ENCODE assay signal across 26 cellular contexts in genomic region chr10:62869958-62870357, GRCh38. TPM values are rescaled to one million over a fixed set of nuclear protein-coding genes. Genes with fewer than 3 reads are reported as not detected.
DNase-seq lines count a peak whose midpoint lies in the region; ATAC-seq, FAIRE-seq and TF ChIP-seq lines count a peak whose summit lies in the region.
"Had no signal": no experiment of that assay in that cellular context is flagged by ENCODE, and none has a peak within 500 bp of the region (broad histone marks: within the 10 kb centered on the region; RNA-seq: fewer than 3 reads in every experiment).

No MANE protein-coding gene starts in this region.

- H3K4me2 ChIP-seq in endothelial cell of umbilical vein (ENCODE audit: insufficient read depth, low read length): no peak overlapping the region
- H3K4me2 ChIP-seq: A549, BLaER1 had no signal

- intact Hi-C loops in endothelial cell of umbilical vein (cut with micrococcal nuclease): no loop called here

- H3K27me3 ChIP-seq in endothelial cell of umbilical vein (ENCODE audit: control insufficient read depth in 2 of 2, insufficient read depth in 2 of 2, low read length in 2 of 2): no peaks in the 10 kb centered on the region
- H3K27me3 ChIP-seq: BLaER1 had no signal

- no peak overlapping the region for H3K4me3 Mint-ChIP-seq in activated T-cell treated with anti-CD3 and anti-CD28 coated beads, Interleukin-2, amount 50 U/mL, for 4 hours
- H3K4me3 Mint-ChIP-seq: CD4-positive, alpha-beta memory T cell; H9 had no signal

- TF ChIP-seq CTCF in endothelial cell of umbilical vein (IDR thresholded peaks at IDR 0.05; ENCODE audit: extremely low read depth in 1 of 2, insufficient read depth in 1 of 2, low read depth in 1 of 2, low read length in 2 of 2): no peak

- H3K27ac ChIP-seq in endothelial cell of umbilical vein (ENCODE audit: insufficient read depth, low read depth, low read length): no peak overlapping the region
- H3K27ac ChIP-seq: A549, BLaER1, RWPE1 had no signal

- no peaks in the 10 kb centered on the region for H3K9me3 Mint-ChIP-seq in activated T-cell treated with anti-CD3 and anti-CD28 coated beads, Interleukin-2, amount 50 U/mL, for 4 hours

- DNase-seq in activated T-cell treated with anti-CD3 and anti-CD28 coated beads, Interleukin-2, amount 50 U/mL, for 4 hours: no peak
- DNase-seq in activated T-cell treated with anti-CD3 and anti-CD28 coated beads, Interleukin-2, amount 50 U/mL, for 1 hour: no peak
- DNase-seq in ELR (ENCODE audit: low read depth) (peak; percentile 6), RKO (ENCODE audit: low spot score) (peak; percentile 67), endothelial cell of umbilical vein (ENCODE audit: low read depth, low spot score) (no peak)
- DNase-seq: CD4-positive, alpha-beta memory T cell; DMS153; GF-D8; H9; KBM-7; MV-4-11; NCI-H1417; NCI-H187; NCI-H2107; NCI-H510A; NCI-H748 treated with DMSO at 0.1 percent for 48 hours; NK-92 treated with Interleukin-12 subunit alpha and Interleukin-12 subunit beta, amount 100 ng/mL, for 24 hours; SIG-M5 had no signal

- no peaks in the 10 kb centered on the region for H3K4me1 ChIP-seq in endothelial cell of umbilical vein (ENCODE audit: control insufficient read depth, extremely low read depth, insufficient read depth, low read length)
- H3K4me1 ChIP-seq: A549 had no signal

- BruUV-seq in endothelial cell of umbilical vein (replicated peaks; lab: Mats Ljungman, UMichigan): no TSS peak

- H4K20me1 ChIP-seq in endothelial cell of umbilical vein (replicated peaks; ENCODE audit: control insufficient read depth, extremely low read depth, insufficient read depth, low read length): no peaks in the 10 kb centered on the region
- H4K20me1 ChIP-seq: BLaER1 had no signal

- no peak for TF ChIP-seq POLR2A in endothelial cell of umbilical vein (IDR thresholded peaks at IDR 0.05; ENCODE audit: low read depth, low read length)

- peak; percentile 59 to 68 for ATAC-seq in activated T-cell treated with anti-CD3 and anti-CD28 coated beads, Interleukin-2, amount 50 U/mL, for 4 hours
- ATAC-seq in HG03571 (IDR thresholded peaks at IDR 0.05; ENCODE audit: unreplicated experiment): no peak
- no peak for ATAC-seq in HG03095 (IDR thresholded peaks at IDR 0.05; ENCODE audit: unreplicated experiment)
- no peak for ATAC-seq in HG02870 (IDR thresholded peaks at IDR 0.05; ENCODE audit: unreplicated experiment)
- ATAC-seq: A549, HepG2 had no signal

- POLR2A ChIA-PET in endothelial cell of umbilical vein (lab: Charles Lee): no interaction called here

- H3K36me3 ChIP-seq in endothelial cell of umbilical vein (ENCODE audit: control insufficient read depth in 2 of 2, extremely low read depth in 1 of 2, insufficient read depth in 2 of 2, low read length in 2 of 2): no peaks in the 10 kb centered on the region
- H3K36me3 ChIP-seq: BLaER1 had no signal

- H3K9me3 ChIP-seq in endothelial cell of umbilical vein (replicated peaks; ENCODE audit: control insufficient read depth, insufficient read depth, low read length): no peaks in the 10 kb centered on the region
- H3K9me3 ChIP-seq: A549, BLaER1 had no signal

- H3K27me3 Mint-ChIP-seq in activated T-cell treated with anti-CD3 and anti-CD28 coated beads, Interleukin-2, amount 50 U/mL, for 4 hours (ENCODE audit: low read depth): peaks cover 3% of the 10 kb centered on the region

- H3K36me3 Mint-ChIP-seq in activated T-cell treated with anti-CD3 and anti-CD28 coated beads, Interleukin-2, amount 50 U/mL, for 4 hours (ENCODE audit: insufficient read depth): no peaks in the 10 kb centered on the region

- no peaks in the 10 kb centered on the region for H3K79me2 ChIP-seq in endothelial cell of umbilical vein (ENCODE audit: control insufficient read depth, insufficient read depth, low read length)

- H2AFZ ChIP-seq in endothelial cell of umbilical vein (ENCODE audit: low read depth, low read length): no peak overlapping the region

- no peaks in the 10 kb centered on the region for H3K9me1 ChIP-seq in endothelial cell of umbilical vein (replicated peaks; ENCODE audit: control insufficient read depth, extremely low read depth, insufficient read depth, low read length)

- CTCF ChIA-PET in endothelial cell of umbilical vein (lab: Charles Lee): no interaction called here

- FAIRE-seq in endothelial cell of umbilical vein (lab: Jason Lieb, UNC): peak; percentile 24
- FAIRE-seq: A549, GM12878, HepG2 had no signal

- no peak overlapping the region for H3K4me3 ChIP-seq in endothelial cell of umbilical vein (replicated peaks in 1 of 3; ENCODE audit: insufficient read depth in 1 of 3, low read depth in 1 of 3, low read length in 3 of 3)
- H3K4me3 ChIP-seq: A549, BLaER1, GM12878 had no signal

- dilution Hi-C loops in endothelial cell of umbilical vein (cut with MboI; ENCODE audit: extremely low pct_ligation_motif_present, low sequenced_read_pairs): no loop called here

- H3K4me1 Mint-ChIP-seq in activated T-cell treated with anti-CD3 and anti-CD28 coated beads, Interleukin-2, amount 50 U/mL, for 4 hours (ENCODE audit: low read depth): peaks cover 23% of the 10 kb centered on the region
- H3K4me1 Mint-ChIP-seq: CD4-positive, alpha-beta memory T cell had no signal

- no peak overlapping the region for H3K9ac ChIP-seq in endothelial cell of umbilical vein (replicated peaks; ENCODE audit: extremely low read depth, insufficient read depth, low read length)
- H3K9ac ChIP-seq: BLaER1 had no signal

TF ChIP-seq in endothelial cell of umbilical vein, 7 proteins besides CTCF, POLR2A, EP300 and RAD21:
- TF ChIP-seq JUN (IDR thresholded peaks at IDR 0.05; ENCODE audit: borderline replicate concordance, insufficient read depth, insufficient read length, low read depth): no peak
TF ChIP-seq in endothelial cell of umbilical vein: peak in this region for 0.

RNA-seq across cellular contexts. Expression of gene EGR2, which starts 53.8 kb away (rescaled TPM):
- 100 to 1,000 TPM in 1 of 3 donors, 10 to 100 TPM in 2; 83.3 to 121 (median 99.5) TPM for total RNA-seq in activated T-cell treated with anti-CD3 and anti-CD28 coated beads, Interleukin-2, amount 50 U/mL, for 4 hours
- total RNA-seq in endothelial cell of umbilical vein: 0.46 and 0.67 TPM in 2 replicates
- 0.47 and 0.54 TPM in 2 replicates for polyA plus RNA-seq in endothelial cell of umbilical vein
- polyA plus RNA-seq in endothelial cell of umbilical vein (2011; cell fraction: cytosol; rRNA removed): 0.12 and 0.32 TPM in 2 replicates
- polyA plus RNA-seq in endothelial cell of umbilical vein (2011; cell fraction: nucleus; rRNA removed): 0.33 and 0.48 TPM in 2 replicates
- 0.07 TPM in 1 of 2 replicates, not detected in the other for polyA plus RNA-seq in endothelial cell of umbilical vein (2012)
- polyA minus RNA-seq in endothelial cell of umbilical vein: 0.42 and 2.2 TPM in 2 replicates
- polyA minus RNA-seq in endothelial cell of umbilical vein (2011; cell fraction: cytosol; rRNA and poly(A)+ RNA removed): not detected
- 0.24 and 0.58 TPM in 2 replicates for polyA minus RNA-seq in endothelial cell of umbilical vein (2011; cell fraction: nucleus; rRNA and poly(A)+ RNA removed)

Comparison
In these comparisons a context has a peak if more than half of its experiments do, and no peak if none do; other contexts are left out.
1. ATAC-seq: peak in activated T-cell treated with anti-CD3 and anti-CD28 coated beads, Interleukin-2, amount 50 U/mL, for 4 hours (2 of 2); none in HG03571 (single experiment), HG03095 (single experiment) and HG02870 (single experiment).
2. DNase-seq: peak in ELR (single experiment) and RKO (single experiment); none in activated T-cell treated with anti-CD3 and anti-CD28 coated beads, Interleukin-2, amount 50 U/mL, for 4 hours (single experiment), activated T-cell treated with anti-CD3 and anti-CD28 coated beads, Interleukin-2, amount 50 U/mL, for 1 hour (single experiment) and endothelial cell of umbilical vein (single experiment).
3. RNA of gene EGR2, which starts 53.8 kb away (total RNA-seq): 83.3 to 121 TPM in activated T-cell treated with anti-CD3 and anti-CD28 coated beads, Interleukin-2, amount 50 U/mL, for 4 hours; 0.46 to 0.67 TPM in endothelial cell of umbilical vein; every median in the first group is over 10 times any median in the second.